18 cellular contexts compared by ENCODE assay signal in the genomic region with DNA sequence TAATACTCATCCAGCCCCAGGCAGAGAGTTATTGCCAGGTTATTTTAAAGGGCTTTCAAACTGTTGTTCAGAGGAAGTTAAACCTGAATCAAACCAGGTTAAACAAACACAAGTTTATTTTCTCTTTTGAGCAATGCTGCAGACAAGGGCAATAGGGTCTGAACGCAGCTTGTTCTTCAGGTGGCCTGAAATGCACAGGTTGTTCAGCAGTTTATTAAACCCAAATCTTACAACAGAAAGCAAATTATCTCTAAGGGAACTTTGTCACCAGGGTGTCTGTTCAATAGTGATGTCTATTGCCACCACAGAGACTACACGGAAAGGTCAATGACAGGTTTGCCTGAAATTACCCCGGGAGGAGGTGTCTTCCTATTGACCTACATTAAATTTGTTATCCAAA.
A peak's percentile ranks its signal among the peaks of the same experiment; 100 is the strongest.
DNase-seq lines count a peak whose midpoint lies in the region; ATAC-seq, FAIRE-seq and TF ChIP-seq lines count a peak whose summit lies in the region.
"Had no signal": no experiment of that assay in that cellular context is flagged by ENCODE, and none has a peak within 500 bp of the region (broad histone marks: within the 10 kb centered on the region; RNA-seq: fewer than 3 reads in every experiment).

No MANE protein-coding gene starts in this region.

- no TSS peak for BruUV-seq in HepG2 (replicated peaks; lab: Mats Ljungman, UMichigan)

- WGBS in liver, result 35% methylated on average over 3 of the region's 3 CpGs
- 4% methylated on average over 3 of the region's 3 CpGs for WGBS in HepG2 (ENCODE audit: low lambda C conversion rate)
- no CpG with 5 or more reads among the region's 3 CpGs for WGBS in mesendoderm (ENCODE audit: extremely low coverage, insufficient coverage, low lambda C conversion rate)
- WGBS in testis, 2 donors, result 84 to 86% methylated on average over 3 of the region's 3 CpGs

- no peak overlapping the region for H3K4me3 Mint-ChIP-seq in endothelial cell (ENCODE audit: unreplicated experiment)
- H3K4me3 Mint-ChIP-seq: B cell; CD8-positive, alpha-beta T cell; HFFc6 had no signal

- H3K36me3 ChIP-seq in liver (ENCODE audit: control insufficient read depth in 4 of 4, insufficient read depth in 3 of 4, low read depth in 1 of 4, low read length in 3 of 4), result no peaks in the 10 kb centered on the region
- H3K36me3 ChIP-seq in HepG2 (replicated peaks in 1 of 2; ENCODE audit: control insufficient read depth in 1 of 2, insufficient read depth in 2 of 2, low read length in 2 of 2), result no peaks in the 10 kb centered on the region
- no peaks in the 10 kb centered on the region for H3K36me3 ChIP-seq in endocrine pancreas (ENCODE audit: control insufficient read depth, insufficient read depth, low read length)
- no peaks in the 10 kb centered on the region for H3K36me3 ChIP-seq in mesendoderm (ENCODE audit: control insufficient read depth, insufficient read depth, low read length)
- no peaks in the 10 kb centered on the region for H3K36me3 ChIP-seq in testis (ENCODE audit: low read depth, missing control alignments)
- H3K36me3 ChIP-seq: BLaER1 treated with 17β-estradiol and CSF1 and Interleukin-3, amounts not matched to agents 10 nM and 100 nM had no signal

- POLR2A ChIA-PET in HepG2 (lab: Yijun Ruan, JAX), result no interaction called here

- FAIRE-seq in HepG2 (lab: Jason Lieb, UNC), result no peak
- FAIRE-seq: GM12878, HTR-8/SVneo had no signal

- H2BK15ac ChIP-seq in mesendoderm (replicated peaks; ENCODE audit: low read depth), result no peak overlapping the region

- TF ChIP-seq EP300 in HepG2 (IDR thresholded peaks at IDR 0.05; ENCODE audit: low read depth in 2 of 2, low read length in 2 of 2) (no peak), HepG2 (CRISPR knock-in tag; IDR thresholded peaks at IDR 0.05; ENCODE audit: borderline replicate concordance) (no peak)

- H3K4me1 ChIP-seq in liver (ENCODE audit: control insufficient read depth in 4 of 4, insufficient read depth in 4 of 4, low read length in 3 of 4) (peaks cover 0 to 18% (median 14%) of the 10 kb centered on the region in 4 donors), HepG2 (ENCODE audit: insufficient read depth, low read length) (no peaks in the 10 kb centered on the region), endocrine pancreas (ENCODE audit: control insufficient read depth, insufficient read depth, low read length) (no peaks in the 10 kb centered on the region), mesendoderm (ENCODE audit: control insufficient read depth, low read depth, low read length) (peaks cover 6% of the 10 kb centered on the region), testis (no peaks in the 10 kb centered on the region)

- H2AFZ ChIP-seq in HepG2 (ENCODE audit: low read length), result no peak overlapping the region

- H3K18ac ChIP-seq in mesendoderm (ENCODE audit: low read length), result no peak overlapping the region

- no peak for ATAC-seq in HepG2
- ATAC-seq: CD8-positive, alpha-beta T cell; GM12878; HCT116 had no signal

- peak overlapping the region; percentile 4 for H3K23ac ChIP-seq in mesendoderm (ENCODE audit: low read length)

- H3K9me3 ChIP-seq in liver (ENCODE audit: control insufficient read depth in 4 of 4, low read length in 3 of 4), result no peaks in the 10 kb centered on the region
- H3K9me3 ChIP-seq in HepG2 (ENCODE audit: low read length), result no peaks in the 10 kb centered on the region
- H3K9me3 ChIP-seq in endocrine pancreas (ENCODE audit: control insufficient read depth, low read length), result no peaks in the 10 kb centered on the region
- no peaks in the 10 kb centered on the region for H3K9me3 ChIP-seq in testis
- H3K9me3 ChIP-seq: BLaER1 treated with 17β-estradiol and CSF1 and Interleukin-3, amounts not matched to agents 10 nM and 100 nM had no signal

- peaks cover 19% of the 10 kb centered on the region for H3K9me3 Mint-ChIP-seq in endothelial cell (ENCODE audit: unreplicated experiment)
- H3K9me3 Mint-ChIP-seq: CD8-positive, alpha-beta T cell had no signal

- H3K27ac ChIP-seq in liver (ENCODE audit: low read depth in 1 of 2, low read length in 2 of 2) (peak overlapping the region; percentile 17 to 35), HepG2 (ENCODE audit: extremely low read length, insufficient read depth, low read length) (no peak overlapping the region), mesendoderm (ENCODE audit: low read depth, low read length) (no peak overlapping the region), testis (no peak overlapping the region)
- H3K27ac ChIP-seq: BLaER1 treated with 17β-estradiol and CSF1 and Interleukin-3, amounts not matched to agents 10 nM and 100 nM had no signal

- no peaks in the 10 kb centered on the region for H3K36me3 Mint-ChIP-seq in endothelial cell (ENCODE audit: low read depth, unreplicated experiment)
- H3K36me3 Mint-ChIP-seq: CD8-positive, alpha-beta T cell had no signal

- in situ Hi-C loops in HepG2 (cut with HindIII; ENCODE audit: extremely low pct_ligation_motif_present, low pct_unique_long_range_greater_than_20kb), result no loop called here

- H2BK120ac ChIP-seq in mesendoderm (ENCODE audit: low read depth, low read length), result no peak overlapping the region

- H2AK5ac ChIP-seq in mesendoderm (ENCODE audit: low read length), result no peak overlapping the region

- no peak overlapping the region for H3K4me3 ChIP-seq in liver (ENCODE audit: low read depth in 1 of 3, low read length in 3 of 3)
- no peak overlapping the region for H3K4me3 ChIP-seq in HepG2 (replicated peaks in 1 of 3; ENCODE audit: insufficient read depth in 1 of 3, low read depth in 2 of 3, low read length in 3 of 3)
- H3K4me3 ChIP-seq in endocrine pancreas (ENCODE audit: control insufficient read depth, insufficient read depth, low read length), result peak overlapping the region; percentile 2
- no peak overlapping the region for H3K4me3 ChIP-seq in mesendoderm (ENCODE audit: low read length)
- no peak overlapping the region for H3K4me3 ChIP-seq in testis
- H3K4me3 ChIP-seq: BLaER1 treated with 17β-estradiol and CSF1 and Interleukin-3, amounts not matched to agents 10 nM and 100 nM; GM12878 had no signal

- H3K27ac Mint-ChIP-seq in endothelial cell (ENCODE audit: unreplicated experiment), result no peak overlapping the region
- H3K27ac Mint-ChIP-seq: B cell; CD8-positive, alpha-beta T cell; HFFc6 had no signal

- H3K27me3 ChIP-seq in liver (ENCODE audit: control insufficient read depth in 4 of 4, insufficient read depth in 4 of 4, low read length in 3 of 4), result no peaks in the 10 kb centered on the region
- 0 out of 5 replicates have a peak, but pooled peaks cover 0 to 7% of the 10 kb centered on the region in 2 experiments for H3K27me3 ChIP-seq in HepG2 (ENCODE audit: control insufficient read depth in 1 of 2, insufficient read depth in 2 of 2, low read length in 2 of 2)
- no peaks in the 10 kb centered on the region for H3K27me3 ChIP-seq in endocrine pancreas (ENCODE audit: control insufficient read depth, insufficient read depth, low read length)
- no peaks in the 10 kb centered on the region for H3K27me3 ChIP-seq in mesendoderm (ENCODE audit: insufficient read depth, low read length, poor library complexity)
- H3K27me3 ChIP-seq in testis, result no peaks in the 10 kb centered on the region
- H3K27me3 ChIP-seq: BLaER1 treated with 17β-estradiol and CSF1 and Interleukin-3, amounts not matched to agents 10 nM and 100 nM had no signal

- intact Hi-C loops in HepG2 (cut with micrococcal nuclease; ENCODE audit: unreplicated experiment) (no loop called here), testis (cut with DNase I; ENCODE audit: low total_unique reads) (no loop called here)

- no peaks in the 10 kb centered on the region for H3K79me1 ChIP-seq in mesendoderm (ENCODE audit: low read length)

- TF ChIP-seq POLR2A in HepG2 (IDR thresholded peaks at IDR 0.05; ENCODE audit: insufficient read depth in 1 of 2, low read depth in 2 of 2, low read length in 2 of 2), result no peak
- no peak for TF ChIP-seq POLR2A in testis (IDR thresholded peaks at IDR 0.05)

- CTCF ChIA-PET in HepG2 (lab: Yijun Ruan, JAX; ENCODE audit: low intra/inter-chr PET ratio, low total read pairs), result no interaction called here

- H2BK5ac ChIP-seq in mesendoderm (ENCODE audit: low read length), result no peak overlapping the region

- H3K4me2 ChIP-seq in HepG2 (ENCODE audit: low read depth, low read length) (no peak overlapping the region), mesendoderm (ENCODE audit: low read length) (no peak overlapping the region)
- H3K4me2 ChIP-seq: BLaER1 treated with 17β-estradiol and CSF1 and Interleukin-3, amounts not matched to agents 10 nM and 100 nM had no signal

- no peaks in the 10 kb centered on the region for H3K4me1 Mint-ChIP-seq in endothelial cell (ENCODE audit: unreplicated experiment)
- H3K4me1 Mint-ChIP-seq: B cell had no signal

- H3K4ac ChIP-seq in mesendoderm (ENCODE audit: low read depth, low read length), result no peak overlapping the region

- TF ChIP-seq CTCF in liver (IDR thresholded peaks at IDR 0.05; ENCODE audit: low read depth, low read length, missing input control), result no peak
- no peak for TF ChIP-seq CTCF in HepG2 (CRISPR knock-in tag; IDR thresholded peaks at IDR 0.05)
- no peak for TF ChIP-seq CTCF in endothelial cell (IDR thresholded peaks at IDR 0.05; ENCODE audit: unreplicated experiment)
- no peak for TF ChIP-seq CTCF in testis (IDR thresholded peaks at IDR 0.05)

- no peak overlapping the region for H3K9ac ChIP-seq in liver (ENCODE audit: low read depth in 1 of 2, low read length in 2 of 2)
- H3K9ac ChIP-seq in HepG2 (ENCODE audit: insufficient read depth, low read depth, low read length), result no peak overlapping the region
- H3K9ac ChIP-seq in endocrine pancreas (ENCODE audit: control insufficient read depth, insufficient read depth, low read length), result no peak overlapping the region
- H3K9ac ChIP-seq in mesendoderm (ENCODE audit: low read length), result no peak overlapping the region
- H3K9ac ChIP-seq: BLaER1 treated with 17β-estradiol and CSF1 and Interleukin-3, amounts not matched to agents 10 nM and 100 nM had no signal

- H3K27me3 Mint-ChIP-seq in endothelial cell (ENCODE audit: unreplicated experiment), result peaks cover 3% of the 10 kb centered on the region

- TF ChIP-seq RAD21 in liver (IDR thresholded peaks at IDR 0.05) (no peak), HepG2 (CRISPR knock-in tag; IDR thresholded peaks at IDR 0.05) (no peak)

- H4K20me1 ChIP-seq in HepG2 (ENCODE audit: insufficient read depth, low read length), result no peaks in the 10 kb centered on the region
- H4K20me1 ChIP-seq: BLaER1 treated with 17β-estradiol and CSF1 and Interleukin-3, amounts not matched to agents 10 nM and 100 nM had no signal

- no peak for DNase-seq in HepG2 (ENCODE audit: low spot score)
- DNase-seq in mesendoderm, result no peak
- no peak for DNase-seq in endothelial cell (ENCODE audit: low spot score)
- no peak for DNase-seq in testis
- DNase-seq: Calu3; CD8-positive, alpha-beta T cell; DND-41; EL; GOT3; H7; HFFc6 had no signal

- no peak overlapping the region for H4K5ac ChIP-seq in mesendoderm (ENCODE audit: low read length)

- H3K56ac ChIP-seq in mesendoderm (ENCODE audit: low read length), result no peak overlapping the region

- no peaks in the 10 kb centered on the region for H3K79me2 ChIP-seq in HepG2 (ENCODE audit: insufficient read depth, low read length)
- H3K79me2 ChIP-seq in mesendoderm (ENCODE audit: control insufficient read depth, insufficient read depth, low read length), result no peaks in the 10 kb centered on the region

- no peak overlapping the region for H4K8ac ChIP-seq in mesendoderm (ENCODE audit: low read depth, low read length)

TF ChIP-seq in liver, 16 proteins besides CTCF, POLR2A, EP300 and RAD21 (continues in another document):
- peak; percentile 7 for TF ChIP-seq HNF4G (IDR thresholded peaks at IDR 0.05)

TF ChIP-seq in HepG2, 621 proteins besides CTCF, POLR2A, EP300 and RAD21 (continues in another document):
- no peak for TF ChIP-seq HOXA5 (CRISPR knock-in tag; IDR thresholded peaks at IDR 0.05)

Comparison
In these comparisons a context has a peak if more than half of its experiments do, and no peak if none do; other contexts are left out.
1. H3K27ac ChIP-seq: peak in liver (2 of 2); none in HepG2 (single experiment), mesendoderm (single experiment) and testis (0 of 2).